Comparison of ENCODE assay signal across 16 cellular contexts in genomic region chr16:89693931-89694783, GRCh38.
DNase-seq lines count a peak whose midpoint lies in the region; ATAC-seq lines count a peak whose summit lies in the region.
"Had no signal": no experiment of that assay in that cellular context is flagged by ENCODE, and none has a peak within 500 bp of the region (broad histone marks: within the 10 kb centered on the region; RNA-seq: fewer than 3 reads in every experiment).

No MANE protein-coding gene starts in this region.

- DNase-seq in activated T-cell treated with anti-CD3 and anti-CD28 coated beads, Interleukin-2, amount 50 U/mL, for 1 hour = peak; percentile 18
- DNase-seq in activated T-cell treated with anti-CD3 and anti-CD28 coated beads for 4 hours (no peak), epidermal melanocyte (ENCODE audit: insufficient read length, low spot score) (peak; percentile 9), hippocampal formation (lab: John Stamatoyannopoulos, UW) (no peak)
- DNase-seq in stimulated activated naive CD8-positive, alpha-beta T cell treated with anti-CD3 and anti-CD28 coated beads, Interleukin-15, Interleukin-2, amounts not matched to agents 100 U/mL and 50 U/mL, for 24 hours = peak; percentile 3
- DNase-seq in stimulated activated CD8-positive, alpha-beta memory T cell treated with anti-CD3 and anti-CD28 coated beads, Interleukin-4, amount 100 ng/mL, for 48 hours = no peak
- DNase-seq: activated CD4-positive, alpha-beta T cell treated with anti-CD3 and anti-CD28 coated beads, Interleukin-2, amount 50 U/mL, for 1 hour; activated naive CD4-positive, alpha-beta T cell treated with anti-CD3 and anti-CD28 coated beads, Interleukin-2, amount 50 U/mL, for 16 hours; CD8-positive, alpha-beta T cell; dermis blood vessel endothelial cell; NCI-H1694 treated with DMSO at 0.1 percent for 48 hours; NCI-H446; SJCRH30; stimulated activated naive CD4-positive, alpha-beta T cell treated with Interleukin-2 at 50 U/mL for 16 hours; T1000; upper lobe of right lung had no signal

- no peak for ATAC-seq in stimulated activated naive CD8-positive, alpha-beta T cell treated with anti-CD3 and anti-CD28 coated beads, Interleukin-15, Interleukin-2, amounts not matched to agents 100 U/mL and 50 U/mL, for 24 hours
- ATAC-seq: CD8-positive, alpha-beta T cell; upper lobe of right lung had no signal

Comparison
In these comparisons a context has a peak if more than half of its experiments do, and no peak if none do; other contexts are left out.
1. DNase-seq: peak in activated T-cell treated with anti-CD3 and anti-CD28 coated beads, Interleukin-2, amount 50 U/mL, for 1 hour (single experiment), epidermal melanocyte (single experiment) and stimulated activated naive CD8-positive, alpha-beta T cell treated with anti-CD3 and anti-CD28 coated beads, Interleukin-15, Interleukin-2, amounts not matched to agents 100 U/mL and 50 U/mL, for 24 hours (single experiment); none in activated T-cell treated with anti-CD3 and anti-CD28 coated beads for 4 hours (single experiment), hippocampal formation (0 of 2) and stimulated activated CD8-positive, alpha-beta memory T cell treated with anti-CD3 and anti-CD28 coated beads, Interleukin-4, amount 100 ng/mL, for 48 hours (single experiment).